Comparison of ENCODE assay signal across 26 cellular contexts in the genomic region with DNA sequence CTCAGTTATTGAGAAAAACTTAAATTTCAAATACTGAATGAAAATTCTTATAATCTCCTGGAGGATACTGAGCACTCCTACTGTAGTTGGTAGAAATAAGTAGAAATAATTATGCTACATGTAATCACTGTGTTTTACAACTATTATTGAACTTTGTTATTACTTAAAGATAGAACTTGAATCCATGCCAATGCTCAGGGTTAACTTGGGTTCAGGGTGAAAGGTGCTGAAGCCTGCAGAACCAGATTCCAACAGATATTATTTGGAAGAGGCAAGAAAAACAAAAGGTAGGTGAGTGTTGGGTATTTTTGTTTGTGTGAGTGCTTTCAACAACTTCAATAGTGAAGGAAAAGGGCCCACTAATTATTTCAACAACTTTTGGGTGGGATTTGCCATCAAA. TPM values are rescaled to one million over a fixed set of nuclear protein-coding genes. Genes with fewer than 3 reads are reported as not detected.
DNase-seq lines count a peak whose midpoint lies in the region; ATAC-seq, FAIRE-seq and TF ChIP-seq lines count a peak whose summit lies in the region.
"Had no signal": no experiment of that assay in that cellular context is flagged by ENCODE, and none has a peak within 500 bp of the region (broad histone marks: within the 10 kb centered on the region; RNA-seq: fewer than 3 reads in every experiment).

No MANE protein-coding gene starts in this region.

- peaks cover 19% of the 10 kb centered on the region for H3K79me2 ChIP-seq in PC-9 (ENCODE audit: low read depth)

- TF ChIP-seq CTCF in PC-9 (conservative IDR thresholded peaks at IDR 0.05) (no peak), prostate gland (IDR thresholded peaks at IDR 0.05) (no peak)

- no peak for TF ChIP-seq POLR2A in prostate gland (IDR thresholded peaks at IDR 0.05)

- intact Hi-C loops in PC-9 (cut with micrococcal nuclease; ENCODE audit: unreplicated experiment) (no loop called here), left colon (cut with DNase I, micrococcal nuclease) (no loop called here), prostate gland (cut with DNase I) (no loop called here)

- no peaks in the 10 kb centered on the region for H4K20me1 ChIP-seq in PC-9 (ENCODE audit: insufficient read depth)
- H4K20me1 ChIP-seq: BLaER1 treated with 17β-estradiol and CSF1 and Interleukin-3, amounts not matched to agents 10 nM and 100 nM had no signal

- FAIRE-seq in small intestine (lab: Jason Lieb, UNC) = no peak
- FAIRE-seq: A549, D721Med, GM12891, GM18507 had no signal

- H3K9me3 ChIP-seq in PC-9 (ENCODE audit: insufficient read depth, low read depth) (no peaks in the 10 kb centered on the region), small intestine (ENCODE audit: control insufficient read depth, low read depth) (no peaks in the 10 kb centered on the region), prostate gland (no peaks in the 10 kb centered on the region)
- H3K9me3 ChIP-seq: A549; BE2C; BLaER1 treated with 17β-estradiol and CSF1 and Interleukin-3, amounts not matched to agents 10 nM and 100 nM had no signal

- H3F3A ChIP-seq in PC-9 (ENCODE audit: insufficient read depth, low read depth) = peaks cover 6% of the 10 kb centered on the region; the same call in 1 of the 2 replicates

- H2AFZ ChIP-seq in PC-9 = no peak overlapping the region
- H2AFZ ChIP-seq: GM23248 had no signal

- peak overlapping the region; percentile 67 for H3K4me2 ChIP-seq in PC-9
- H3K4me2 ChIP-seq: A549; BLaER1 treated with 17β-estradiol and CSF1 and Interleukin-3, amounts not matched to agents 10 nM and 100 nM had no signal

- H3K36me3 ChIP-seq in PC-9 (ENCODE audit: low read depth) = peaks cover 35% of the 10 kb centered on the region
- H3K36me3 ChIP-seq in small intestine (ENCODE audit: control insufficient read depth in 2 of 2, insufficient read depth in 2 of 2, low read length in 2 of 2) = peaks cover 8 to 24% of the 10 kb centered on the region in 2 donors
- no peaks in the 10 kb centered on the region for H3K36me3 ChIP-seq in prostate gland

- H3K27me3 ChIP-seq in PC-9 (ENCODE audit: insufficient read depth, low read depth) (no peaks in the 10 kb centered on the region), small intestine (ENCODE audit: control insufficient read depth in 2 of 2, insufficient read depth in 2 of 2, low read length in 2 of 2) (no peaks in the 10 kb centered on the region), prostate gland (replicated peaks; ENCODE audit: insufficient read depth) (no peaks in the 10 kb centered on the region)
- H3K27me3 ChIP-seq: BE2C; BLaER1 treated with 17β-estradiol and CSF1 and Interleukin-3, amounts not matched to agents 10 nM and 100 nM had no signal

- H3K4me1 ChIP-seq in PC-9 (replicated peaks; ENCODE audit: insufficient read depth) (peaks cover 52% of the 10 kb centered on the region), small intestine (ENCODE audit: control insufficient read depth in 2 of 2, insufficient read depth in 1 of 2, low read depth in 1 of 2, low read length in 1 of 2) (peaks cover 2 to 4% of the 10 kb centered on the region in 2 donors), prostate gland (replicated peaks) (peaks cover 6% of the 10 kb centered on the region)
- H3K4me1 ChIP-seq: A549, BE2C had no signal

- peak overlapping the region; percentile 65 for H3K27ac ChIP-seq in PC-9
- no peak overlapping the region for H3K27ac ChIP-seq in small intestine (ENCODE audit: low read depth in 1 of 2, low read length in 1 of 2)
- H3K27ac ChIP-seq in prostate gland = no peak overlapping the region
- H3K27ac ChIP-seq: A549; BLaER1 treated with 17β-estradiol and CSF1 and Interleukin-3, amounts not matched to agents 10 nM and 100 nM; GM23248 had no signal

- no TSS peak for BruUV-seq in PC-9 (replicated peaks; lab: Mats Ljungman, UMichigan)

- DNase-seq in PC-9 (peak in 1 of 2 experiments; percentile 46), left colon (no peak), small intestine (peak; percentile 78), DMS79 (lab: John Stamatoyannopoulos, UW) (no peak), prostate gland (ENCODE audit: low spot score) (no peak)
- DNase-seq: 8988T; ACHN; AML-193; BE2C; CD4-positive, alpha-beta T cell; CD8-positive, alpha-beta memory T cell; DMS 273 treated with DMSO at 0.1 percent for 48 hours; DMS79 treated with DMSO at 0.1 percent for 48 hours; GF-D8; GM23248; H9 had no signal

- H3K9me2 ChIP-seq in PC-9 (ENCODE audit: insufficient read depth) = no peaks in the 10 kb centered on the region

- POLR2A ChIA-PET in PC-9 (lab: Charles Lee; ENCODE audit: unreplicated experiment) = no interaction called here

- CTCF ChIA-PET in PC-9 (lab: Charles Lee) = no interaction called here

- H3K4me3 ChIP-seq in PC-9 (0 out of 2 replicates have a peak overlapping the region, but pooled peaks have one; percentile 25), small intestine (ENCODE audit: low read depth in 1 of 2, low read length in 2 of 2) (no peak overlapping the region), prostate gland (no peak overlapping the region)
- H3K4me3 ChIP-seq: A549; BLaER1 treated with 17β-estradiol and CSF1 and Interleukin-3, amounts not matched to agents 10 nM and 100 nM; GM23248 had no signal

- ATAC-seq in left colon = peak; percentile 28
- no peak for ATAC-seq in GM19467 (IDR thresholded peaks at IDR 0.05; ENCODE audit: unreplicated experiment)
- ATAC-seq: A549, HCT116 had no signal

RNA-seq across cellular contexts. Expression of gene IDH1, which starts 10.4 kb away (rescaled TPM):
- total RNA-seq in PC-9 (2021) = 193 and 227 TPM in 2 replicates
- total RNA-seq in left colon = 100 to 1,000 TPM; 228 to 238 TPM
- 100 to 1,000 TPM; 115 to 297 (median 265) TPM for polyA plus RNA-seq in small intestine
- total RNA-seq in prostate gland = 100 to 1,000 TPM; 103 to 314 TPM

RNA-seq across cellular contexts. Expression of gene PIKFYVE, which starts 21.6 kb away (rescaled TPM):
- 11.7 and 14.6 TPM in 2 replicates for total RNA-seq in PC-9 (2021)
- 10 to 100 TPM; 17.6 to 20.5 TPM for total RNA-seq in left colon
- 1 to 10 TPM; 5.1 to 8.7 (median 5.4) TPM for polyA plus RNA-seq in small intestine
- 10 to 100 TPM; 26.7 to 47.1 TPM for total RNA-seq in prostate gland

RNA-seq across cellular contexts. Expression of gene C2orf80, which starts 54.6 kb away (rescaled TPM):
- not detected in 2 replicates for total RNA-seq in PC-9 (2021)
- not detected for total RNA-seq in left colon
- under 1 TPM in 1 of 3 donors, not detected in 2; 0.46 TPM for polyA plus RNA-seq in small intestine
- total RNA-seq in prostate gland = not detected
- total RNA-seq: CD4-positive, alpha-beta T cell; CD8-positive, alpha-beta memory T cell; Daoy; GM23248; H4; H9 had no signal
- polyA plus RNA-seq: A549; CD14-positive monocyte; CD8-positive, alpha-beta memory T cell; GM23248 had no signal
